ENCODE assay signal across 10 cellular contexts in genomic region chr17:30292490-30292858, GRCh38. TPM values are rescaled to one million over a fixed set of nuclear protein-coding genes. Genes with fewer than 3 reads are reported as not detected.
DNase-seq lines count a peak whose midpoint lies in the region; ATAC-seq and TF ChIP-seq lines count a peak whose summit lies in the region.
"Had no signal": no experiment of that assay in that cellular context is flagged by ENCODE, and none has a peak within 500 bp of the region (broad histone marks: within the 10 kb centered on the region; RNA-seq: fewer than 3 reads in every experiment).

No MANE protein-coding gene starts in this region.

- H3K9me2 ChIP-seq in GM23248 (ENCODE audit: insufficient read depth), result no peaks in the 10 kb centered on the region
- no peaks in the 10 kb centered on the region for H3K9me2 ChIP-seq in hepatocyte (replicated peaks; ENCODE audit: insufficient read depth)

- H3K9ac ChIP-seq in GM23248, result peak overlapping the region; percentile 85
- H3K9ac ChIP-seq in smooth muscle cell (ENCODE audit: low read depth), result peak overlapping the region; percentile 71

- H3K9me3 ChIP-seq in GM23248 (ENCODE audit: low read depth), result no peaks in the 10 kb centered on the region
- no peaks in the 10 kb centered on the region for H3K9me3 ChIP-seq in hepatocyte (ENCODE audit: low read depth)
- H3K9me3 ChIP-seq in smooth muscle cell (replicated peaks; ENCODE audit: low read depth), result no peaks in the 10 kb centered on the region

- H3K4me1 ChIP-seq in GM23248 (ENCODE audit: insufficient read depth) (peaks cover 11% of the 10 kb centered on the region; the same call in 1 of the 2 replicates), hepatocyte (ENCODE audit: insufficient read depth) (peaks cover 13% of the 10 kb centered on the region), smooth muscle cell (ENCODE audit: low read depth) (peaks cover 15% of the 10 kb centered on the region)

- H2AFZ ChIP-seq in GM23248 (peak overlapping the region; percentile 96), hepatocyte (peak overlapping the region; percentile 91), smooth muscle cell (ENCODE audit: low read depth) (peak overlapping the region; percentile 100)

- no peak for DNase-seq in GM23248
- no peak for DNase-seq in hepatocyte (ENCODE audit: low spot score)
- no peak for DNase-seq in smooth muscle cell (lab: John Stamatoyannopoulos, UW; ENCODE audit: unreplicated experiment)
- DNase-seq in NCI-H128 (lab: John Stamatoyannopoulos, UW; ENCODE audit: unreplicated experiment), result no peak
- no peak for DNase-seq in mucosa of gallbladder (ENCODE audit: low spot score)

- 19 to 23% methylated on average over 7 of the region's 7 CpGs for WGBS in GM23248 (ENCODE audit: low coverage in 1 of 2, low lambda C conversion rate in 2 of 2, missing lambda C conversion rate in 2 of 2), 2 experiments
- WGBS in hepatocyte (ENCODE audit: low lambda C conversion rate, missing lambda C conversion rate), result 71% methylated on average over 7 of the region's 7 CpGs
- 67% methylated on average over 7 of the region's 7 CpGs for WGBS in smooth muscle cell (ENCODE audit: low lambda C conversion rate)

- peak overlapping the region; percentile 89 for H3K4me3 ChIP-seq in GM23248
- peak overlapping the region; percentile 94 for H3K4me3 ChIP-seq in WI38 (ENCODE audit: low read depth, low read length)
- H3K4me3 ChIP-seq in hepatocyte, result no peak overlapping the region
- H3K4me3 ChIP-seq in smooth muscle cell, result peak overlapping the region; percentile 98

- H3K36me3 ChIP-seq in GM23248 (ENCODE audit: low read depth), result no peaks in the 10 kb centered on the region; the same call in 1 of the 2 replicates
- H3K36me3 ChIP-seq in hepatocyte (replicated peaks; ENCODE audit: insufficient read depth, low read depth), result no peaks in the 10 kb centered on the region
- H3K36me3 ChIP-seq in smooth muscle cell (ENCODE audit: low read depth), result no peaks in the 10 kb centered on the region

- H4K20me1 ChIP-seq in GM23248 (ENCODE audit: insufficient read depth) (0 out of 2 replicates have a peak, but pooled peaks cover 3% of the 10 kb centered on the region), hepatocyte (ENCODE audit: insufficient read depth, poor library complexity, severe bottlenecking) (no peaks in the 10 kb centered on the region), smooth muscle cell (ENCODE audit: low read depth) (no peaks in the 10 kb centered on the region)

- H3K27me3 ChIP-seq in GM23248 (replicated peaks; ENCODE audit: insufficient read depth) (no peaks in the 10 kb centered on the region), hepatocyte (no peaks in the 10 kb centered on the region), smooth muscle cell (ENCODE audit: low read depth) (no peaks in the 10 kb centered on the region)

- H3F3A ChIP-seq in GM23248 (ENCODE audit: insufficient read depth) (peaks cover 12% of the 10 kb centered on the region), smooth muscle cell (ENCODE audit: low read depth) (peaks cover 19% of the 10 kb centered on the region)

- in situ Hi-C loops in GM23248 (cut with MboI), result no loop called here

- H3K4me2 ChIP-seq in GM23248 (ENCODE audit: unreplicated experiment), result peak overlapping the region; percentile 92
- peak overlapping the region; percentile 89 for H3K4me2 ChIP-seq in hepatocyte
- peak overlapping the region; percentile 96 for H3K4me2 ChIP-seq in smooth muscle cell

- no peak for ATAC-seq in GM21367 (IDR thresholded peaks at IDR 0.05; ENCODE audit: unreplicated experiment)
- ATAC-seq in GM21526 (IDR thresholded peaks at IDR 0.05; ENCODE audit: low FRiP score, unreplicated experiment), result no peak

- TF ChIP-seq CTCF in WI38 (IDR thresholded peaks at IDR 0.05; ENCODE audit: low read depth, low read length), result no peak
- no peak for TF ChIP-seq CTCF in hepatocyte (IDR thresholded peaks at IDR 0.05; ENCODE audit: poor library complexity)
- no peak for TF ChIP-seq CTCF in smooth muscle cell (IDR thresholded peaks at IDR 0.05; ENCODE audit: borderline replicate concordance, insufficient read depth, poor library complexity, severe bottlenecking)

- H3K27ac ChIP-seq in GM23248, result peak overlapping the region; percentile 64
- H3K27ac ChIP-seq in hepatocyte, result peak overlapping the region; percentile 69
- H3K27ac ChIP-seq in smooth muscle cell (ENCODE audit: low read depth), result peak overlapping the region; percentile 29

- H3K79me2 ChIP-seq in GM23248 (ENCODE audit: insufficient read depth) (peaks cover 29% of the 10 kb centered on the region), hepatocyte (peaks cover 22% of the 10 kb centered on the region), smooth muscle cell (ENCODE audit: low read depth) (peaks cover 10% of the 10 kb centered on the region)

RNA-seq across cellular contexts. Expression of gene BLMH, which starts 0.7 kb away (rescaled TPM):
- 17.3 and 18.8 TPM in 2 replicates for total RNA-seq in GM23248 (2014; rRNA removed; shearing (Covaris generic))
- polyA plus RNA-seq in GM23248 (2016; fragmentation: Nextera tagmentation; extraction: Ambion mirVana) (22.4 and 22.9 TPM in 2 replicates), hepatocyte (21.3 and 26.0 TPM in 2 replicates), smooth muscle cell (20.5 and 26.1 TPM in 2 replicates)
- total RNA-seq in hepatocyte (28.2 and 29.0 TPM in 2 replicates), smooth muscle cell (13.2 and 16.0 TPM in 2 replicates), mucosa of gallbladder (30.2 TPM)

RNA-seq across cellular contexts. Expression of gene TMIGD1, which starts 41.4 kb away (rescaled TPM):
- total RNA-seq in GM23248 (2014; rRNA removed; shearing (Covaris generic)), result not detected in 2 replicates
- polyA plus RNA-seq in GM23248 (2016; fragmentation: Nextera tagmentation; extraction: Ambion mirVana) (not detected in 2 replicates), hepatocyte (1.3 and 2.5 TPM in 2 replicates), smooth muscle cell (not detected in 2 replicates)
- total RNA-seq in hepatocyte (3.2 and 3.3 TPM in 2 replicates), smooth muscle cell (not detected in 2 replicates), mucosa of gallbladder (not detected)
- total RNA-seq: frontal cortex, subcutaneous adipose tissue had no signal

RNA-seq across cellular contexts. Expression of gene SLC6A4, which starts 57.0 kb away (rescaled TPM):
- not detected in 2 replicates for total RNA-seq in GM23248 (2014; rRNA removed; shearing (Covaris generic))
- polyA plus RNA-seq in GM23248 (2016; fragmentation: Nextera tagmentation; extraction: Ambion mirVana) (0.03 and 0.05 TPM in 2 replicates), hepatocyte (2.6 and 6.0 TPM in 2 replicates), smooth muscle cell (0.11 and 0.78 TPM in 2 replicates)
- total RNA-seq in hepatocyte (2.0 and 3.8 TPM in 2 replicates), smooth muscle cell (0.49 and 0.76 TPM in 2 replicates), mucosa of gallbladder (not detected)
